19 cellular contexts compared by ENCODE assay signal in the genomic region with DNA sequence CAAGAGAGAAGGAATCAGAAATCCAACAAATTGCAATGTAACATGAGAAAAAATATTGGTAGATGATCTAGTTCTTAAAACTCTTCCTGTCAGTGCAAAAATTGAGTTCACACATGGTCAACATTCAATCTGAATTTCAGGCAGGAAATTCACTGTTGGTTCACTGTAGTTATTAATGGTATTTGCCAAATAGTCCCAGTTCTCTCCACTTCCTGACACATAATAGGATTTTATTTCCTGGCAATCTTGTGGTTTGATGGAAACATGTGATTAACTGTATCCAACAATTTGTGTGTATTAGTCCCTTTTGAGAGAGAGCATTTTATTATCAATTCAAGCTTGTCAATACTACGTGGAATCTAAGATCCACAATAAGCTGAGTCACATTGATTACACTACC.
"Had no signal": no experiment of that assay in that cellular context is flagged by ENCODE, and none has a peak within 500 bp of the region (broad histone marks: within the 10 kb centered on the region; RNA-seq: fewer than 3 reads in every experiment).

No MANE protein-coding gene starts in this region.

- H3K27ac ChIP-seq: cardiac muscle cell, thoracic aorta had no signal

- ATAC-seq: activated CD4-positive, CD25-positive, alpha-beta regulatory T cell treated with anti-CD3 and anti-CD28 coated beads, Interleukin-2, amount 50 U/mL, for 24 hours; activated T-cell treated with anti-CD3 and anti-CD28 coated beads, Interleukin-2, amount 50 U/mL, for 72 hours; esophagus mucosa; left ventricle myocardium superior; natural killer cell; right cardiac atrium had no signal

- H3K36me3 ChIP-seq: cardiac muscle cell, thoracic aorta had no signal

- H3K4me3 ChIP-seq: cardiac muscle cell, thoracic aorta had no signal

- DNase-seq: activated CD4-positive, alpha-beta memory T cell treated with anti-CD3 and anti-CD28 coated beads, Interleukin-2, amount 10 ng/mL, durations not matched to agents 7 days and 5 days; activated CD4-positive, alpha-beta T cell treated with anti-CD3 and anti-CD28 coated beads, Interleukin-2, amount 10 ng/mL, durations not matched to agents 24 days and 14 days; activated effector memory CD4-positive, alpha-beta T cell treated with Interleukin-2 at 50 U/mL for 16 hours; activated naive CD4-positive, alpha-beta T cell treated with anti-CD3 and anti-CD28 coated beads for 36 hours; activated naive CD8-positive, alpha-beta T cell treated with anti-CD3 and anti-CD28 coated beads, Interleukin-2, amount 10 ng/mL, durations not matched to agents 7 days and 5 days; activated T-cell treated with anti-CD3 and anti-CD28 coated beads, Interleukin-2, amount 50 U/mL, for 72 hours; amniotic stem cell; effector memory CD4-positive, alpha-beta T cell; hippocampal formation; left ventricle myocardium superior; midbrain; natural killer cell; right cardiac atrium; stimulated activated CD4-positive, alpha-beta T cell treated with anti-CD3 and anti-CD28 coated beads, Interleukin-4, amount 100 ng/mL, for 24 hours; stimulated activated naive CD4-positive, alpha-beta T cell treated with Interleukin-2 at 50 U/mL for 16 hours had no signal

- H3K27me3 ChIP-seq: cardiac muscle cell had no signal

- H3K9me3 ChIP-seq: thoracic aorta had no signal
